Comparison of ENCODE assay signal across 20 cellular contexts in genomic region chr11:74941492-74941891, GRCh38.
"Had no signal": no experiment of that assay in that cellular context is flagged by ENCODE, and none has a peak within 500 bp of the region (broad histone marks: within the 10 kb centered on the region; RNA-seq: fewer than 3 reads in every experiment).

No MANE protein-coding gene starts in this region.

- H3K9me3 Mint-ChIP-seq: activated CD4-positive, alpha-beta memory T cell treated with anti-CD3 and anti-CD28 coated beads for 36 hours; activated naive CD4-positive, alpha-beta T cell treated with anti-CD3 and anti-CD28 coated beads, Interleukin-2, amount 50 U/mL, for 24 hours; effector memory CD8-positive, alpha-beta T cell; natural killer cell treated with Interleukin-12 subunit alpha and Interleukin-12 subunit beta and Interleukin-15 and Interleukin-18, amount 100 ng/mL, for 72 hours had no signal

- H2AFZ ChIP-seq: hepatocyte had no signal

- H3K27ac ChIP-seq: cardiac muscle cell, esophagus squamous epithelium, hepatocyte, lower lobe of right lung, neutrophil, pancreas, sigmoid colon, spleen had no signal

- H3K9me3 ChIP-seq: esophagus squamous epithelium, lower lobe of right lung, neutrophil, pancreas, sigmoid colon, spleen had no signal

- H3K27ac Mint-ChIP-seq: activated CD4-positive, alpha-beta memory T cell treated with anti-CD3 and anti-CD28 coated beads for 36 hours; activated naive CD4-positive, alpha-beta T cell treated with anti-CD3 and anti-CD28 coated beads, Interleukin-2, amount 50 U/mL, for 24 hours; natural killer cell treated with Interleukin-12 subunit alpha and Interleukin-12 subunit beta and Interleukin-15 and Interleukin-18, amount 100 ng/mL, for 72 hours had no signal

- H3K27me3 ChIP-seq: cardiac muscle cell, hepatocyte, neutrophil, pancreas, sigmoid colon, spleen had no signal

- H3K4me3 ChIP-seq: cardiac muscle cell, esophagus squamous epithelium, hepatocyte, lower lobe of right lung, pancreas, sigmoid colon, spleen had no signal

- H3K4me3 Mint-ChIP-seq: activated CD4-positive, alpha-beta memory T cell treated with anti-CD3 and anti-CD28 coated beads for 36 hours; activated naive CD4-positive, alpha-beta T cell treated with anti-CD3 and anti-CD28 coated beads, Interleukin-2, amount 50 U/mL, for 24 hours; effector memory CD8-positive, alpha-beta T cell; natural killer cell treated with Interleukin-12 subunit alpha and Interleukin-12 subunit beta and Interleukin-15 and Interleukin-18, amount 100 ng/mL, for 72 hours had no signal

- FAIRE-seq: islet of Langerhans, pancreas had no signal

- H3K27me3 Mint-ChIP-seq: activated CD4-positive, alpha-beta memory T cell treated with anti-CD3 and anti-CD28 coated beads for 36 hours; activated naive CD4-positive, alpha-beta T cell treated with anti-CD3 and anti-CD28 coated beads, Interleukin-2, amount 50 U/mL, for 24 hours; effector memory CD8-positive, alpha-beta T cell; natural killer cell treated with Interleukin-12 subunit alpha and Interleukin-12 subunit beta and Interleukin-15 and Interleukin-18, amount 100 ng/mL, for 72 hours had no signal

- H3K4me1 ChIP-seq: lower lobe of right lung, pancreas had no signal

- H3K79me2 ChIP-seq: hepatocyte had no signal

- DNase-seq: activated CD4-positive, alpha-beta memory T cell treated with anti-CD3 and anti-CD28 coated beads for 36 hours; activated gamma-delta T cell; activated T-cell treated with anti-CD3 and anti-CD28 coated beads, Interleukin-2, amount 50 U/mL, for 48 hours; amniotic stem cell; effector memory CD8-positive, alpha-beta T cell; esophagus squamous epithelium; left cardiac atrium; lower lobe of right lung; pancreas; sigmoid colon; spleen; stimulated activated naive CD8-positive, alpha-beta T cell treated with anti-CD3 and anti-CD28 coated beads, Interleukin-15, Interleukin-2, amounts not matched to agents 100 U/mL and 50 U/mL, for 24 hours; substantia nigra; trophoblast cell had no signal

- H3K4me2 ChIP-seq: hepatocyte had no signal

- ATAC-seq: effector memory CD8-positive, alpha-beta T cell; left cardiac atrium; lower lobe of right lung; natural killer cell treated with Interleukin-12 subunit alpha and Interleukin-12 subunit beta and Interleukin-15 and Interleukin-18, amount 100 ng/mL, for 72 hours; pancreas; stimulated activated naive CD8-positive, alpha-beta T cell treated with anti-CD3 and anti-CD28 coated beads, Interleukin-15, Interleukin-2, amounts not matched to agents 100 U/mL and 50 U/mL, for 24 hours had no signal
